In the genomic region with DNA sequence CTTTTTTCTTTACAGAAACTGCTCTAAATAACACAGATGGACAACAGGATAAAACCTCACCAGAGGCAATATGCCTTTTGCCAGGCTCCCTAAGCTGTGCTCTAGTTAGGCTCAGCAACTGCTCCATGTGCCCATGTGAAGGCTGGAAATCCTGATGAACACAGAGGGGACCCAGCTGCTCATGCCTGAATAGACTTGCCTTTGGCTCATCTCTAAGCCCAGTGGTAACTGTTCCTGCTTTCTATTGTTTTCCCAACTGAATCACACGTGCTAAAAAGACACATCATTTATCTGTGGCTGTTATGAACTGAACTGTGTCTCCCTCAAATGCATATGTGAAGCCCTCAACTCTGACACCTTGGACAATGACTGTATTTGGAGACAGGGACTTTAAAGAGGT, we compare ENCODE assay signal across 1 cellular context.
TF ChIP-seq lines count a peak whose summit lies in the region.

No MANE protein-coding gene starts in this region.

TF ChIP-seq in HepG2, 621 proteins besides CTCF, POLR2A, EP300 and RAD21 (continued from another document):
- TF ChIP-seq, protein P1, sequence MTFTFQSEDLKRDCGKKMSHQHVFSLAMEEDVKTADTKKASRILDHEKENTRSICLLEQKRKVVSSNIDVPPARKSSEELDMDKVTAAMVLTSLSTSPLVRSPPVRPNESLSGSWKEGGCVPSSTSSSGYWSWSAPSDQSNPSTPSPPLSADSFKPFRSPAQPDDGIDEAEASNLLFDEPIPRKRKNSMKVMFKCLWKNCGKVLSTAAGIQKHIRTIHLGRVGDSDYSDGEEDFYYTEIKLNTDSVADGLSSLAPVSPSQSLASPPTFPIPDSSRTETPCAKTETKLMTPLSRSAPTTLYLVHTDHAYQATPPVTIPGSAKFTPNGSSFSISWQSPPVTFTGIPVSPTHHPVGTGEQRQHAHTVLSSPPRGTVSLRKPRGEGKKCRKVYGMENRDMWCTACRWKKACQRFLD (CRISPR knock-in tag; IDR thresholded peaks at IDR 0.05; ENCODE audit: borderline replicate concordance), result no peak
- TF ChIP-seq, protein P2, sequence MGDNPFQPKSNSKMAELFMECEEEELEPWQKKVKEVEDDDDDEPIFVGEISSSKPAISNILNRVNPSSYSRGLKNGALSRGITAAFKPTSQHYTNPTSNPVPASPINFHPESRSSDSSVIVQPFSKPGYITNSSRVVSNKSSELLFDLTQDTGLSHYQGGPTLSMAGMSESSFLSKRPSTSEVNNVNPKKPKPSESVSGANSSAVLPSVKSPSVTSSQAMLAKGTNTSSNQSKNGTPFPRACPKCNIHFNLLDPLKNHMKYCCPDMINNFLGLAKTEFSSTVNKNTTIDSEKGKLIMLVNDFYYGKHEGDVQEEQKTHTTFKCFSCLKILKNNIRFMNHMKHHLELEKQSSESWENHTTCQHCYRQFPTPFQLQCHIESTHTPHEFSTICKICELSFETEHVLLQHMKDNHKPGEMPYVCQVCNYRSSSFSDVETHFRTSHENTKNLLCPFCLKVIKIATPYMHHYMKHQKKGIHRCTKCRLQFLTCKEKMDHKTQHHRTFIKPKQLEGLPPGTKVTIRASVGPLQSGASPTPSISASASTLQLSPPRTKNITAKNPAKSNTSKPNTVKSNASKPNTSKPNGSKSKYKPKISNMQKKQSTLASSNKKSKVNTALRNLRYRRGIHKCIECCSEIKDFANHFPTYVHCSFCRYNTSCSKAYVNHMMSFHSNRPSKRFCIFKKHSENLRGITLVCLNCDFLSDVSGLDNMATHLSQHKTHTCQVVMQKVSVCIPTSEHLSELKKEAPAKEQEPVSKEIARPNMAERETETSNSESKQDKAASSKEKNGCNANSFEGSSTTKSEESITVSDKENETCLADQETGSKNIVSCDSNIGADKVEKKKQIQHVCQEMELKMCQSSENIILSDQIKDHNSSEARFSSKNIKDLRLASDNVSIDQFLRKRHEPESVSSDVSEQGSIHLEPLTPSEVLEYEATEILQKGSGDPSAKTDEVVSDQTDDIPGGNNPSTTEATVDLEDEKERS (CRISPR knock-in tag; IDR thresholded peaks at IDR 0.05), result no peak
- TF ChIP-seq HES4 (CRISPR knock-in tag; IDR thresholded peaks at IDR 0.05; ENCODE audit: borderline replicate concordance), result no peak
- TF ChIP-seq JUNB (CRISPR knock-in tag; IDR thresholded peaks at IDR 0.05; ENCODE audit: borderline replicate concordance), result no peak
- no peak for TF ChIP-seq HNRNPL (IDR thresholded peaks at IDR 0.05; ENCODE audit: low read depth, low read length)
